1 cellular context compared by ENCODE assay signal in genomic region chr14:23643533-23644194, GRCh38.
A peak's percentile ranks its signal among the peaks of the same experiment; 100 is the strongest.
TF ChIP-seq lines count a peak whose summit lies in the region.

No MANE protein-coding gene starts in this region.

TF ChIP-seq in HepG2, 621 proteins besides CTCF, POLR2A, EP300 and RAD21 (continued from another document and continues in another):
- TF ChIP-seq, protein P1, sequence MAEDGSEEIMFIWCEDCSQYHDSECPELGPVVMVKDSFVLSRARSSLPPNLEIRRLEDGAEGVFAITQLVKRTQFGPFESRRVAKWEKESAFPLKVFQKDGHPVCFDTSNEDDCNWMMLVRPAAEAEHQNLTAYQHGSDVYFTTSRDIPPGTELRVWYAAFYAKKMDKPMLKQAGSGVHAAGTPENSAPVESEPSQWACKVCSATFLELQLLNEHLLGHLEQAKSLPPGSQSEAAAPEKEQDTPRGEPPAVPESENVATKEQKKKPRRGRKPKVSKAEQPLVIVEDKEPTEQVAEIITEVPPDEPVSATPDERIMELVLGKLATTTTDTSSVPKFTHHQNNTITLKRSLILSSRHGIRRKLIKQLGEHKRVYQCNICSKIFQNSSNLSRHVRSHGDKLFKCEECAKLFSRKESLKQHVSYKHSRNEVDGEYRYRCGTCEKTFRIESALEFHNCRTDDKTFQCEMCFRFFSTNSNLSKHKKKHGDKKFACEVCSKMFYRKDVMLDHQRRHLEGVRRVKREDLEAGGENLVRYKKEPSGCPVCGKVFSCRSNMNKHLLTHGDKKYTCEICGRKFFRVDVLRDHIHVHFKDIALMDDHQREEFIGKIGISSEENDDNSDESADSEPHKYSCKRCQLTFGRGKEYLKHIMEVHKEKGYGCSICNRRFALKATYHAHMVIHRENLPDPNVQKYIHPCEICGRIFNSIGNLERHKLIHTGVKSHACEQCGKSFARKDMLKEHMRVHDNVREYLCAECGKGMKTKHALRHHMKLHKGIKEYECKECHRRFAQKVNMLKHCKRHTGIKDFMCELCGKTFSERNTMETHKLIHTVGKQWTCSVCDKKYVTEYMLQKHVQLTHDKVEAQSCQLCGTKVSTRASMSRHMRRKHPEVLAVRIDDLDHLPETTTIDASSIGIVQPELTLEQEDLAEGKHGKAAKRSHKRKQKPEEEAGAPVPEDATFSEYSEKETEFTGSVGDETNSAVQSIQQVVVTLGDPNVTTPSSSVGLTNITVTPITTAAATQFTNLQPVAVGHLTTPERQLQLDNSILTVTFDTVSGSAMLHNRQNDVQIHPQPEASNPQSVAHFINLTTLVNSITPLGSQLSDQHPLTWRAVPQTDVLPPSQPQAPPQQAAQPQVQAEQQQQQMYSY (CRISPR knock-in tag; IDR thresholded peaks at IDR 0.05): no peak
- TF ChIP-seq, protein P2, sequence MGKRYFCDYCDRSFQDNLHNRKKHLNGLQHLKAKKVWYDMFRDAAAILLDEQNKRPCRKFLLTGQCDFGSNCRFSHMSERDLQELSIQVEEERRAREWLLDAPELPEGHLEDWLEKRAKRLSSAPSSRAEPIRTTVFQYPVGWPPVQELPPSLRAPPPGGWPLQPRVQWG (CRISPR knock-in tag; IDR thresholded peaks at IDR 0.05; ENCODE audit: borderline replicate concordance, low read depth): no peak
- TF ChIP-seq ZGPAT (CRISPR knock-in tag; IDR thresholded peaks at IDR 0.05): no peak
- no peak for TF ChIP-seq HOXA3 (CRISPR knock-in tag; IDR thresholded peaks at IDR 0.05)
- TF ChIP-seq ZBTB26 (CRISPR knock-in tag; IDR thresholded peaks at IDR 0.05; ENCODE audit: borderline replicate concordance): no peak
- TF ChIP-seq, protein P3, sequence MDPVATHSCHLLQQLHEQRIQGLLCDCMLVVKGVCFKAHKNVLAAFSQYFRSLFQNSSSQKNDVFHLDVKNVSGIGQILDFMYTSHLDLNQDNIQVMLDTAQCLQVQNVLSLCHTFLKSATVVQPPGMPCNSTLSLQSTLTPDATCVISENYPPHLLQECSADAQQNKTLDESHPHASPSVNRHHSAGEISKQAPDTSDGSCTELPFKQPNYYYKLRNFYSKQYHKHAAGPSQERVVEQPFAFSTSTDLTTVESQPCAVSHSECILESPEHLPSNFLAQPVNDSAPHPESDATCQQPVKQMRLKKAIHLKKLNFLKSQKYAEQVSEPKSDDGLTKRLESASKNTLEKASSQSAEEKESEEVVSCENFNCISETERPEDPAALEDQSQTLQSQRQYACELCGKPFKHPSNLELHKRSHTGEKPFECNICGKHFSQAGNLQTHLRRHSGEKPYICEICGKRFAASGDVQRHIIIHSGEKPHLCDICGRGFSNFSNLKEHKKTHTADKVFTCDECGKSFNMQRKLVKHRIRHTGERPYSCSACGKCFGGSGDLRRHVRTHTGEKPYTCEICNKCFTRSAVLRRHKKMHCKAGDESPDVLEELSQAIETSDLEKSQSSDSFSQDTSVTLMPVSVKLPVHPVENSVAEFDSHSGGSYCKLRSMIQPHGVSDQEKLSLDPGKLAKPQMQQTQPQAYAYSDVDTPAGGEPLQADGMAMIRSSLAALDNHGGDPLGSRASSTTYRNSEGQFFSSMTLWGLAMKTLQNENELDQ (CRISPR knock-in tag; IDR thresholded peaks at IDR 0.05; ENCODE audit: borderline replicate concordance): no peak
- TF ChIP-seq ZNF331 (CRISPR knock-in tag; IDR thresholded peaks at IDR 0.05): 0 out of 2 replicates have a peak, but pooled peaks have one; percentile 12
- TF ChIP-seq SMAD3 (CRISPR knock-in tag; IDR thresholded peaks at IDR 0.05): no peak
- peak; percentile 42; the same call in 1 of the 2 replicates for TF ChIP-seq FUBP1 (CRISPR knock-in tag; IDR thresholded peaks at IDR 0.05; ENCODE audit: borderline replicate concordance)
- TF ChIP-seq ZNF337 (CRISPR knock-in tag; IDR thresholded peaks at IDR 0.05; ENCODE audit: borderline replicate concordance, low read depth): no peak
- 0 out of 2 replicates have a peak, but pooled peaks have one; percentile 10 for TF ChIP-seq HMG20B (CRISPR knock-in tag; conservative IDR thresholded peaks at IDR 0.05)
- TF ChIP-seq U2AF2 (IDR thresholded peaks at IDR 0.05; ENCODE audit: low read depth, low read length): no peak
- TF ChIP-seq ZFP41 (CRISPR knock-in tag; IDR thresholded peaks at IDR 0.05; ENCODE audit: borderline replicate concordance): no peak
- no peak for TF ChIP-seq CAMTA2 (CRISPR knock-in tag; IDR thresholded peaks at IDR 0.05; ENCODE audit: borderline replicate concordance)
- no peak for TF ChIP-seq ZNF7 (CRISPR knock-in tag; IDR thresholded peaks at IDR 0.05)
- TF ChIP-seq ZNF775 (CRISPR knock-in tag; IDR thresholded peaks at IDR 0.05; ENCODE audit: borderline replicate concordance): no peak
- TF ChIP-seq E2F2 (CRISPR knock-in tag; IDR thresholded peaks at IDR 0.05; ENCODE audit: borderline replicate concordance): no peak
- no peak for TF ChIP-seq ZNF841 (CRISPR knock-in tag; IDR thresholded peaks at IDR 0.05; ENCODE audit: borderline replicate concordance)
- no peak; the same call in 1 of the 2 replicates for TF ChIP-seq ZNF782 (CRISPR knock-in tag; IDR thresholded peaks at IDR 0.05; ENCODE audit: borderline replicate concordance)
- TF ChIP-seq, protein P4, sequence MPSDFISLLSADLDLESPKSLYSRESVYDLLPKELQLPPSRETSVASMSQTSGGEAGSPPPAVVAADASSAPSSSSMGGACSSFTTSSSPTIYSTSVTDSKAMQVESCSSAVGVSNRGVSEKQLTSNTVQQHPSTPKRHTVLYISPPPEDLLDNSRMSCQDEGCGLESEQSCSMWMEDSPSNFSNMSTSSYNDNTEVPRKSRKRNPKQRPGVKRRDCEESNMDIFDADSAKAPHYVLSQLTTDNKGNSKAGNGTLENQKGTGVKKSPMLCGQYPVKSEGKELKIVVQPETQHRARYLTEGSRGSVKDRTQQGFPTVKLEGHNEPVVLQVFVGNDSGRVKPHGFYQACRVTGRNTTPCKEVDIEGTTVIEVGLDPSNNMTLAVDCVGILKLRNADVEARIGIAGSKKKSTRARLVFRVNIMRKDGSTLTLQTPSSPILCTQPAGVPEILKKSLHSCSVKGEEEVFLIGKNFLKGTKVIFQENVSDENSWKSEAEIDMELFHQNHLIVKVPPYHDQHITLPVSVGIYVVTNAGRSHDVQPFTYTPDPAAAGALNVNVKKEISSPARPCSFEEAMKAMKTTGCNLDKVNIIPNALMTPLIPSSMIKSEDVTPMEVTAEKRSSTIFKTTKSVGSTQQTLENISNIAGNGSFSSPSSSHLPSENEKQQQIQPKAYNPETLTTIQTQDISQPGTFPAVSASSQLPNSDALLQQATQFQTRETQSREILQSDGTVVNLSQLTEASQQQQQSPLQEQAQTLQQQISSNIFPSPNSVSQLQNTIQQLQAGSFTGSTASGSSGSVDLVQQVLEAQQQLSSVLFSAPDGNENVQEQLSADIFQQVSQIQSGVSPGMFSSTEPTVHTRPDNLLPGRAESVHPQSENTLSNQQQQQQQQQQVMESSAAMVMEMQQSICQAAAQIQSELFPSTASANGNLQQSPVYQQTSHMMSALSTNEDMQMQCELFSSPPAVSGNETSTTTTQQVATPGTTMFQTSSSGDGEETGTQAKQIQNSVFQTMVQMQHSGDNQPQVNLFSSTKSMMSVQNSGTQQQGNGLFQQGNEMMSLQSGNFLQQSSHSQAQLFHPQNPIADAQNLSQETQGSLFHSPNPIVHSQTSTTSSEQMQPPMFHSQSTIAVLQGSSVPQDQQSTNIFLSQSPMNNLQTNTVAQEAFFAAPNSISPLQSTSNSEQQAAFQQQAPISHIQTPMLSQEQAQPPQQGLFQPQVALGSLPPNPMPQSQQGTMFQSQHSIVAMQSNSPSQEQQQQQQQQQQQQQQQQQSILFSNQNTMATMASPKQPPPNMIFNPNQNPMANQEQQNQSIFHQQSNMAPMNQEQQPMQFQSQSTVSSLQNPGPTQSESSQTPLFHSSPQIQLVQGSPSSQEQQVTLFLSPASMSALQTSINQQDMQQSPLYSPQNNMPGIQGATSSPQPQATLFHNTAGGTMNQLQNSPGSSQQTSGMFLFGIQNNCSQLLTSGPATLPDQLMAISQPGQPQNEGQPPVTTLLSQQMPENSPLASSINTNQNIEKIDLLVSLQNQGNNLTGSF (CRISPR knock-in tag; IDR thresholded peaks at IDR 0.05): no peak
- no peak for TF ChIP-seq E2F1 (CRISPR knock-in tag; IDR thresholded peaks at IDR 0.05)
- peak; percentile 19; the same call in 1 of the 2 replicates for TF ChIP-seq KLF13 (CRISPR knock-in tag; IDR thresholded peaks at IDR 0.05)
- no peak for TF ChIP-seq IKZF4 (CRISPR knock-in tag; IDR thresholded peaks at IDR 0.05; ENCODE audit: borderline replicate concordance, low read depth, not compliant biosample characterization)
- no peak for TF ChIP-seq ZNF17 (CRISPR knock-in tag; IDR thresholded peaks at IDR 0.05)
- no peak for TF ChIP-seq SNAI1 (CRISPR knock-in tag; IDR thresholded peaks at IDR 0.05; ENCODE audit: borderline replicate concordance)
- TF ChIP-seq ZNF776 (CRISPR knock-in tag; IDR thresholded peaks at IDR 0.05): no peak
- no peak for TF ChIP-seq NFKBIZ (CRISPR knock-in tag; IDR thresholded peaks at IDR 0.05)
- no peak for TF ChIP-seq ZNF205 (CRISPR knock-in tag; IDR thresholded peaks at IDR 0.05)
- no peak for TF ChIP-seq FOXA1 (IDR thresholded peaks at IDR 0.05)
- no peak for TF ChIP-seq FOXA1 (CRISPR knock-in tag; IDR thresholded peaks at IDR 0.05)
- TF ChIP-seq ZFP36L2 (CRISPR knock-in tag; IDR thresholded peaks at IDR 0.05): no peak
- TF ChIP-seq TP53 (CRISPR knock-in tag; conservative IDR thresholded peaks at IDR 0.05): no peak
